Comparison of ENCODE assay signal across 8 cellular contexts in genomic region chr2:64987963-64988419, GRCh38. TPM values are rescaled to one million over a fixed set of nuclear protein-coding genes. Genes with fewer than 3 reads are reported as not detected.
DNase-seq lines count a peak whose midpoint lies in the region; ATAC-seq and TF ChIP-seq lines count a peak whose summit lies in the region.

No MANE protein-coding gene starts in this region.

- CTCF ChIA-PET in A673 (lab: Charles Lee) = interaction anchor here (0.5 to 0.9 kb wide), 2 partner anchors 70 to 99 kb away, joined by 3 read pairs; no protein-coding TSS in a partner anchor
- CTCF ChIA-PET in activated CD4-positive, alpha-beta memory T cell treated with anti-CD3 and anti-CD28 coated beads, Interleukin-2, amount 10 ng/mL, durations not matched to agents 7 days and 5 days (lab: Charles Lee) = interaction anchor here (0.7 to 2.3 kb wide), 12 partner anchors 9 to 336 kb away, joined by 3 to 17 read pairs (median 4); partner anchors contain the start of genes CEP68 and RAB1A

- H4K20me1 ChIP-seq in GM23338 (replicated peaks; ENCODE audit: insufficient read depth) = peaks cover 8% of the 10 kb centered on the region

- DNase-seq in A673 (ENCODE audit: low spot score) = peak; percentile 90
- DNase-seq in GM23338 (ENCODE audit: low spot score) = peak; percentile 83
- DNase-seq in activated CD4-positive, alpha-beta memory T cell treated with anti-CD3 and anti-CD28 coated beads, Interleukin-2, amount 10 ng/mL, durations not matched to agents 7 days and 5 days = no peak
- DNase-seq in left ventricle myocardium inferior = no peak
- DNase-seq in ACHN = no peak
- no peak for DNase-seq in retina
- DNase-seq in activated gamma-delta T cell treated with Interleukin-2 at 50 U/mL for 16 hours = no peak

- TF ChIP-seq CTCF in A673 (conservative IDR thresholded peaks at IDR 0.05; ENCODE audit: low read depth, low read length) (no peak), GM23338 (conservative IDR thresholded peaks at IDR 0.05; ENCODE audit: low read depth in 2 of 2) (no peak), left ventricle myocardium inferior (IDR thresholded peaks at IDR 0.05; ENCODE audit: borderline replicate concordance) (no peak)

- peaks cover 7% of the 10 kb centered on the region; the same call in 1 of the 3 replicates for H3K36me3 Mint-ChIP-seq in GM23338 (ENCODE audit: low read depth)
- H3K36me3 Mint-ChIP-seq in activated CD4-positive, alpha-beta memory T cell treated with anti-CD3 and anti-CD28 coated beads, Interleukin-2, amount 10 ng/mL, durations not matched to agents 7 days and 5 days (ENCODE audit: low read depth) = peaks cover 27% of the 10 kb centered on the region

- peaks cover 44% of the 10 kb centered on the region for H3K27me3 Mint-ChIP-seq in GM23338 (ENCODE audit: insufficient read depth, low read depth, poor library complexity)
- H3K27me3 Mint-ChIP-seq in activated CD4-positive, alpha-beta memory T cell treated with anti-CD3 and anti-CD28 coated beads, Interleukin-2, amount 10 ng/mL, durations not matched to agents 7 days and 5 days = peaks cover 4% of the 10 kb centered on the region

- H3K36me3 ChIP-seq in A673 (ENCODE audit: insufficient read depth, low read length, poor library complexity, severe bottlenecking) (no peaks in the 10 kb centered on the region), GM23338 (ENCODE audit: insufficient read depth) (no peaks in the 10 kb centered on the region), left ventricle myocardium inferior (no peaks in the 10 kb centered on the region)

- no peaks in the 10 kb centered on the region for H3K9me2 ChIP-seq in GM23338 (ENCODE audit: insufficient read depth)

- in situ Hi-C loops in ACHN (cut with HindIII; ENCODE audit: low pct_ligation_motif_present, low pct_unique_long_range_greater_than_20kb, low sequenced_read_pairs) = no loop called here

- peaks cover 2% of the 10 kb centered on the region; the same call in 1 of the 3 replicates for H3K9me3 Mint-ChIP-seq in GM23338
- no peaks in the 10 kb centered on the region for H3K9me3 Mint-ChIP-seq in activated CD4-positive, alpha-beta memory T cell treated with anti-CD3 and anti-CD28 coated beads, Interleukin-2, amount 10 ng/mL, durations not matched to agents 7 days and 5 days

- peak overlapping the region; percentile 21; the same call in 1 of the 2 replicates for H2AFZ ChIP-seq in GM23338

- peak overlapping the region; percentile 77 for H3K4me3 Mint-ChIP-seq in GM23338
- H3K4me3 Mint-ChIP-seq in activated CD4-positive, alpha-beta memory T cell treated with anti-CD3 and anti-CD28 coated beads, Interleukin-2, amount 10 ng/mL, durations not matched to agents 7 days and 5 days = peak overlapping the region; percentile 72

- H3K9me3 ChIP-seq in A673 (ENCODE audit: low read depth, low read length, poor library complexity, severe bottlenecking) (no peaks in the 10 kb centered on the region), left ventricle myocardium inferior (replicated peaks) (no peaks in the 10 kb centered on the region)

- POLR2A ChIA-PET in A673 (lab: Charles Lee; ENCODE audit: low non-redundant PET) = interaction anchor here (0.6 kb wide), 1 partner anchor 942 kb away, joined by 19 read pairs; no protein-coding TSS in a partner anchor
- POLR2A ChIA-PET in activated CD4-positive, alpha-beta memory T cell treated with anti-CD3 and anti-CD28 coated beads, Interleukin-2, amount 10 ng/mL, durations not matched to agents 7 days and 5 days (lab: Charles Lee) = interaction anchor here (0.7 to 6.2 kb wide), 22 partner anchors 8 to 1146 kb away, joined by 3 to 56 read pairs (median 4); partner anchors contain the start of genes ACTR2, CEP68, RAB1A and UGP2

- no peak; the same call in 2 of the 3 replicates for ATAC-seq in GM23338

- H3K27ac Mint-ChIP-seq in GM23338 = no peak overlapping the region
- peak overlapping the region; percentile 74 for H3K27ac Mint-ChIP-seq in activated CD4-positive, alpha-beta memory T cell treated with anti-CD3 and anti-CD28 coated beads, Interleukin-2, amount 10 ng/mL, durations not matched to agents 7 days and 5 days

- 0 out of 2 replicates have a peak, but pooled peaks cover 3% of the 10 kb centered on the region for H3F3A ChIP-seq in GM23338 (replicated peaks; ENCODE audit: low read depth)

- H3K4me3 ChIP-seq in A673 (ENCODE audit: low read depth, low read length, poor library complexity, severe bottlenecking) (peak overlapping the region; percentile 97), GM23338 (peak overlapping the region; percentile 89), left ventricle myocardium inferior (peak overlapping the region; percentile 84), skin epidermis (peak overlapping the region; percentile 66 to 81 (median 74))

- no peaks in the 10 kb centered on the region for H3K27me3 ChIP-seq in A673 (replicated peaks; ENCODE audit: insufficient read depth, low read depth, low read length, poor library complexity)
- peaks cover 70% of the 10 kb centered on the region for H3K27me3 ChIP-seq in GM23338 (ENCODE audit: insufficient read depth)
- H3K27me3 ChIP-seq in left ventricle myocardium inferior (ENCODE audit: low read depth) = no peaks in the 10 kb centered on the region

- H3K27ac ChIP-seq in A673 (ENCODE audit: low read depth, low read length, poor library complexity, severe bottlenecking) = peak overlapping the region; percentile 97
- H3K27ac ChIP-seq in GM23338 (ENCODE audit: low read depth) = no peak overlapping the region
- H3K27ac ChIP-seq in left ventricle myocardium inferior (replicated peaks) = peak overlapping the region; percentile 92
- H3K27ac ChIP-seq in skin epidermis = peak overlapping the region in 20 of 21 experiments; percentile 77 to 96 (median 90)

- peaks cover 23% of the 10 kb centered on the region for H3K4me1 ChIP-seq in A673 (ENCODE audit: insufficient read depth, low read length, poor library complexity, severe bottlenecking)
- peaks cover 7% of the 10 kb centered on the region; the same call in 1 of the 2 replicates for H3K4me1 ChIP-seq in GM23338 (ENCODE audit: insufficient read depth)
- peaks cover 55% of the 10 kb centered on the region for H3K4me1 ChIP-seq in left ventricle myocardium inferior

- 0 out of 2 replicates have a peak, but pooled peaks cover 3% of the 10 kb centered on the region for H3K79me2 ChIP-seq in GM23338 (replicated peaks; ENCODE audit: insufficient read depth)

- H3K4me1 Mint-ChIP-seq in GM23338 = peaks cover 16% of the 10 kb centered on the region
- peaks cover 67% of the 10 kb centered on the region for H3K4me1 Mint-ChIP-seq in activated CD4-positive, alpha-beta memory T cell treated with anti-CD3 and anti-CD28 coated beads, Interleukin-2, amount 10 ng/mL, durations not matched to agents 7 days and 5 days

- intact Hi-C loops in A673 (cut with micrococcal nuclease; ENCODE audit: unreplicated experiment) (loop anchor here (1.0 kb wide), 1 partner anchor 71 kb away; no protein-coding TSS in a partner anchor), left ventricle myocardium inferior (cut with micrococcal nuclease) (no loop called here)

- peak overlapping the region; percentile 94 for H3K4me2 ChIP-seq in GM23338

- BruUV-seq in A673 (replicated peaks; lab: Mats Ljungman, UMichigan) = no TSS peak

TF ChIP-seq in GM23338, 12 proteins besides CTCF, POLR2A, EP300 and RAD21:
- TF ChIP-seq STAT1 (IDR thresholded peaks at IDR 0.05; ENCODE audit: unreplicated experiment) (no peak), CREB1 (CRISPR knock-in tag; IDR thresholded peaks at IDR 0.05; ENCODE audit: low read depth) (0 out of 2 replicates have a peak, but pooled peaks have one; percentile 35), POLR2AphosphoS5 (IDR thresholded peaks at IDR 0.05; ENCODE audit: low read depth) (no peak)
TF ChIP-seq in GM23338: peak in this region for 1.

RNA-seq across cellular contexts. Expression of gene SLC1A4, which starts 1.2 kb away (rescaled TPM):
- total RNA-seq in A673 (2021) = 69.5 and 78.1 TPM in 2 replicates
- total RNA-seq in GM23338 (2014; rRNA removed; shearing (Covaris generic)) = 2.2 and 2.7 TPM in 2 replicates
- 1.3 TPM in 2 replicates for polyA plus RNA-seq in GM23338 (2016; fragmentation: Nextera tagmentation; extraction: Ambion mirVana)
- 10 to 100 TPM; 75.1 to 79.7 TPM for total RNA-seq in activated CD4-positive, alpha-beta memory T cell treated with anti-CD3 and anti-CD28 coated beads, Interleukin-2, amount 10 ng/mL, durations not matched to agents 7 days and 5 days
- total RNA-seq in left ventricle myocardium inferior = 13.2 TPM

Comparison
In these comparisons a context has a peak if more than half of its experiments do, and no peak if none do; other contexts are left out.
1. DNase-seq: peak in A673 (single experiment) and GM23338 (single experiment); none in activated CD4-positive, alpha-beta memory T cell treated with anti-CD3 and anti-CD28 coated beads, Interleukin-2, amount 10 ng/mL, durations not matched to agents 7 days and 5 days (single experiment), left ventricle myocardium inferior (single experiment), ACHN (single experiment), retina (single experiment) and activated gamma-delta T cell treated with Interleukin-2 at 50 U/mL for 16 hours (single experiment).
2. Peak in every context shown above with its lines, with median percentiles within 50 percentile points of each other: H3K4me3 ChIP-seq.